8 cellular contexts compared by ENCODE assay signal in genomic region chr1:175023922-175024242, GRCh38. TPM values are rescaled to one million over a fixed set of nuclear protein-coding genes. Genes with fewer than 3 reads are reported as not detected.
DNase-seq lines count a peak whose midpoint lies in the region; ATAC-seq and TF ChIP-seq lines count a peak whose summit lies in the region.
"Not testable (repeated sequence)": the region's sequence is repeated elsewhere in the genome, so short reads cannot be mapped to it uniquely, and the experiment has no call there.

No MANE protein-coding gene starts in this region.

- not testable (repeated sequence) for H3K9me3 Mint-ChIP-seq in activated naive CD4-positive, alpha-beta T cell treated with anti-CD3 and anti-CD28 coated beads, Interleukin-2, amount 10 ng/mL, durations not matched to agents 7 days and 5 days; nephron; stimulated activated naive CD8-positive, alpha-beta T cell treated with anti-CD3 and anti-CD28 coated beads, Interleukin-15, amount 100 ng/mL, for 72 hours

- H3K27ac ChIP-seq in BLaER1 treated with 17β-estradiol and CSF1 and Interleukin-3, amounts not matched to agents 10 nM and 100 nM = peak overlapping the region; percentile 56 to 93 (median 89); a peak in 21 of 22 replicates
- peak overlapping the region; percentile 77 to 86 (median 83) for H3K27ac ChIP-seq in Peyer's patch
- H3K27ac ChIP-seq in duodenal mucosa (ENCODE audit: low read depth, low read length) = peak overlapping the region; percentile 3

- H3K27ac Mint-ChIP-seq in activated naive CD4-positive, alpha-beta T cell treated with anti-CD3 and anti-CD28 coated beads, Interleukin-2, amount 10 ng/mL, durations not matched to agents 7 days and 5 days = peak overlapping the region; percentile 87
- peak overlapping the region; percentile 45 to 90 (median 85) for H3K27ac Mint-ChIP-seq in nephron
- peak overlapping the region; percentile 90 to 97 for H3K27ac Mint-ChIP-seq in stimulated activated naive CD8-positive, alpha-beta T cell treated with anti-CD3 and anti-CD28 coated beads, Interleukin-15, amount 100 ng/mL, for 72 hours

- H4K20me1 ChIP-seq in BLaER1 treated with 17β-estradiol and CSF1 and Interleukin-3, amounts not matched to agents 10 nM and 100 nM = peaks cover 0 to 13% (median 4%) of the 10 kb centered on the region in 11 experiments; a peak in 4 of 22 replicates

- H3K4me3 Mint-ChIP-seq in activated naive CD4-positive, alpha-beta T cell treated with anti-CD3 and anti-CD28 coated beads, Interleukin-2, amount 10 ng/mL, durations not matched to agents 7 days and 5 days = peak overlapping the region; percentile 83
- H3K4me3 Mint-ChIP-seq in nephron = peak overlapping the region; percentile 91 to 94 (median 93)
- peak overlapping the region; percentile 85 to 94 for H3K4me3 Mint-ChIP-seq in stimulated activated naive CD8-positive, alpha-beta T cell treated with anti-CD3 and anti-CD28 coated beads, Interleukin-15, amount 100 ng/mL, for 72 hours

- peak overlapping the region; percentile 67 to 94 (median 92); a peak in 21 of 22 replicates for H3K9ac ChIP-seq in BLaER1 treated with 17β-estradiol and CSF1 and Interleukin-3, amounts not matched to agents 10 nM and 100 nM
- H3K9ac ChIP-seq in duodenal mucosa (ENCODE audit: low read depth in 1 of 2, low read length in 2 of 2) = peak overlapping the region; percentile 64 to 92

- TF ChIP-seq POLR2A in Peyer's patch (IDR thresholded peaks at IDR 0.05) = not testable (repeated sequence)

- peak overlapping the region; percentile 57 to 78 (median 67) for H3K4me2 ChIP-seq in BLaER1 treated with 17β-estradiol and CSF1 and Interleukin-3, amounts not matched to agents 10 nM and 100 nM

- peaks cover 7 to 21% (median 13%) of the 10 kb centered on the region in 10 experiments for H3K4me1 ChIP-seq in BLaER1 treated with 17β-estradiol and CSF1 and Interleukin-3, amounts not matched to agents 10 nM and 100 nM
- H3K4me1 ChIP-seq in Peyer's patch = peaks cover 0 to 13% (median 0%) of the 10 kb centered on the region in 4 donors
- H3K4me1 ChIP-seq in duodenal mucosa (ENCODE audit: control insufficient read depth in 1 of 2, insufficient read depth in 2 of 2, low read length in 2 of 2) = not testable (repeated sequence)

- not testable (repeated sequence) for H3K27me3 Mint-ChIP-seq in activated naive CD4-positive, alpha-beta T cell treated with anti-CD3 and anti-CD28 coated beads, Interleukin-2, amount 10 ng/mL, durations not matched to agents 7 days and 5 days; nephron (ENCODE audit: low read depth); stimulated activated naive CD8-positive, alpha-beta T cell treated with anti-CD3 and anti-CD28 coated beads, Interleukin-15, amount 100 ng/mL, for 72 hours

- H3K9me3 ChIP-seq in BLaER1 treated with 17β-estradiol and CSF1 and Interleukin-3, amounts not matched to agents 10 nM and 100 nM (replicated peaks in 1 of 11) = peaks cover 0 to 14% (median 0%) of the 10 kb centered on the region in 11 experiments; a peak in 7 of 22 replicates
- H3K9me3 ChIP-seq in Peyer's patch; duodenal mucosa (ENCODE audit: control insufficient read depth in 1 of 2, low read length in 2 of 2): not testable (repeated sequence)

- not testable (repeated sequence) for TF ChIP-seq CTCF in Peyer's patch (IDR thresholded peaks at IDR 0.05); nephron (IDR thresholded peaks at IDR 0.05; ENCODE audit: unreplicated experiment in 3 of 3)

- CTCF ChIA-PET in activated naive CD4-positive, alpha-beta T cell treated with anti-CD3 and anti-CD28 coated beads, Interleukin-2, amount 10 ng/mL, durations not matched to agents 7 days and 5 days (lab: Charles Lee) = interaction anchor here (0.9 to 3.1 kb wide), 4 partner anchors 24 to 128 kb away, joined by 3 to 16 read pairs (median 9); partner anchors contain the start of gene CACYBP

- peak overlapping the region; percentile 86 to 96 (median 88) for H3K4me3 ChIP-seq in BLaER1 treated with 17β-estradiol and CSF1 and Interleukin-3, amounts not matched to agents 10 nM and 100 nM
- peak overlapping the region; percentile 83 to 99 (median 94) for H3K4me3 ChIP-seq in Peyer's patch
- H3K4me3 ChIP-seq in duodenal mucosa (ENCODE audit: low read depth in 1 of 2, low read length in 2 of 2) = peak overlapping the region; percentile 96 to 100
- peak overlapping the region; percentile 99 for H3K4me3 ChIP-seq in iPS-11a (ENCODE audit: low read depth, low read length)

- not testable (repeated sequence) for H3K27me3 ChIP-seq in BLaER1 treated with 17β-estradiol and CSF1 and Interleukin-3, amounts not matched to agents 10 nM and 100 nM; Peyer's patch; duodenal mucosa (ENCODE audit: control insufficient read depth in 1 of 2, insufficient read depth in 2 of 2, low read length in 2 of 2)

- peaks cover 33% of the 10 kb centered on the region for H3K4me1 Mint-ChIP-seq in activated naive CD4-positive, alpha-beta T cell treated with anti-CD3 and anti-CD28 coated beads, Interleukin-2, amount 10 ng/mL, durations not matched to agents 7 days and 5 days
- peaks cover 18% of the 10 kb centered on the region for H3K4me1 Mint-ChIP-seq in nephron
- peaks cover 21% of the 10 kb centered on the region for H3K4me1 Mint-ChIP-seq in stimulated activated naive CD8-positive, alpha-beta T cell treated with anti-CD3 and anti-CD28 coated beads, Interleukin-15, amount 100 ng/mL, for 72 hours

- ATAC-seq in HG02938 (IDR thresholded peaks at IDR 0.05; ENCODE audit: unreplicated experiment) = peak; percentile 4
- ATAC-seq in stimulated activated naive CD8-positive, alpha-beta T cell treated with anti-CD3 and anti-CD28 coated beads, Interleukin-15, amount 100 ng/mL, for 72 hours = not testable (repeated sequence)

- H3K36me3 Mint-ChIP-seq in activated naive CD4-positive, alpha-beta T cell treated with anti-CD3 and anti-CD28 coated beads, Interleukin-2, amount 10 ng/mL, durations not matched to agents 7 days and 5 days = peaks cover 21% of the 10 kb centered on the region
- not testable (repeated sequence) for H3K36me3 Mint-ChIP-seq in nephron (ENCODE audit: low read depth)

- H3K36me3 ChIP-seq in BLaER1 treated with 17β-estradiol and CSF1 and Interleukin-3, amounts not matched to agents 10 nM and 100 nM = peaks cover 6 to 27% (median 20%) of the 10 kb centered on the region in 11 experiments; a peak in 18 of 22 replicates
- H3K36me3 ChIP-seq in Peyer's patch; duodenal mucosa (ENCODE audit: control insufficient read depth in 1 of 2, insufficient read depth in 2 of 2, low read length in 2 of 2): not testable (repeated sequence)

- not testable (repeated sequence) for DNase-seq in Peyer's patch; activated naive CD4-positive, alpha-beta T cell treated with anti-CD3 and anti-CD28 coated beads, Interleukin-2, amount 10 ng/mL, durations not matched to agents 7 days and 5 days; stimulated activated naive CD8-positive, alpha-beta T cell treated with anti-CD3 and anti-CD28 coated beads, Interleukin-15, amount 100 ng/mL, for 72 hours

RNA-seq across cellular contexts. Expression of gene MRPS14, which starts 0.7 kb away (rescaled TPM):
- total RNA-seq in Peyer's patch = 10 to 100 TPM; 12.0 to 21.5 (median 15.8) TPM

RNA-seq across cellular contexts. Expression of gene CACYBP, which starts 24.1 kb away (rescaled TPM):
- total RNA-seq in Peyer's patch = 100 to 1,000 TPM in 2 of 4 donors, 10 to 100 TPM in 2; 15.3 to 139 (median 89.6) TPM

RNA-seq across cellular contexts. Expression of gene TNN, which starts 43.8 kb away (rescaled TPM):
- under 1 TPM in 2 of 4 donors, not detected in 2; 0.35 to 0.83 TPM for total RNA-seq in Peyer's patch

Comparison
In these comparisons a context has a peak if more than half of its experiments do, and no peak if none do; other contexts are left out.
1. H3K27ac ChIP-seq: peak in every context shown above with its lines; median percentile 89 in BLaER1 treated with 17β-estradiol and CSF1 and Interleukin-3, amounts not matched to agents 10 nM and 100 nM; 83 in Peyer's patch; 3 in duodenal mucosa.